Comparison of ENCODE assay signal across 8 cellular contexts in the genomic region with DNA sequence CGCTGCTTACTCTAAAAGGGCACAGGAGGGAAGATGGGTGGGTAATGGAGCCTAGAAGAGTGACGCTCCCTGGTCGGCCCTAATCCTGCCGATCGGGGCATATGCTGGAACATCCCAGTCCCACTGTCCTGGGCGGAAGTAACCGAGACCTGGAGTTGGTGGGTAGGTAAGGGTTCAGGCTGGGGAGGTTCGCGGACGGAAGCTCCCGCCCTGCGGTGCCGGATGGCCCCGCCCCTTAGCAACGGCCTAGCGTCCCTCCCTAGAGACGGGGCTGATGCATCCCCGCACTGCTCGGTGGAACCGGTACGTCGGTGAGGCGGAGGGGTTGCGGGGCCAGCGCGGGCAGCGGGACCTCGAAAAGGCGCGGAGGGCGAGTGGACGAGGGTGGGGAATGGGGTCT. TPM values are rescaled to one million over a fixed set of nuclear protein-coding genes. Genes with fewer than 3 reads are reported as not detected.
DNase-seq lines count a peak whose midpoint lies in the region; ATAC-seq, FAIRE-seq and TF ChIP-seq lines count a peak whose summit lies in the region.

No MANE protein-coding gene starts in this region.

- H3K27ac Mint-ChIP-seq in activated naive CD4-positive, alpha-beta T cell treated with anti-CD3 and anti-CD28 coated beads, Interleukin-2, amount 50 U/mL, for 72 hours, result peak overlapping the region in 1 of 2 donors; percentile 65

- WGBS in right cardiac atrium, result 7% methylated on average over 32 of the region's 32 CpGs
- 10 to 24% (median 17%) methylated on average over 32 of the region's 32 CpGs for WGBS in small intestine, 3 donors

- ATAC-seq in activated naive CD4-positive, alpha-beta T cell treated with anti-CD3 and anti-CD28 coated beads, Interleukin-2, amount 50 U/mL, for 72 hours, result peak; percentile 84 to 97
- ATAC-seq in right cardiac atrium, result peak; percentile 89 to 91
- ATAC-seq in HG03196 (IDR thresholded peaks at IDR 0.05; ENCODE audit: unreplicated experiment), result no peak

- DNase-seq in ELR (ENCODE audit: low read depth) (peak; percentile 51), Peyer's patch (peak; percentile 57 to 82 (median 73)), right cardiac atrium (peak; percentile 72 to 87 (median 85)), small intestine (peak; percentile 66), G401 (ENCODE audit: low spot score) (no peak), urothelium cell line (ENCODE audit: low spot score) (no peak)
- DNase-seq in activated naive CD4-positive, alpha-beta T cell treated with anti-CD3 and anti-CD28 coated beads, Interleukin-2, amount 50 U/mL, for 72 hours (ENCODE audit: low spot score in 2 of 2), result peak; percentile 61 to 68

- H3K4me1 ChIP-seq in Peyer's patch, result peaks cover 0 to 24% (median 11%) of the 10 kb centered on the region in 4 donors
- H3K4me1 ChIP-seq in right cardiac atrium (ENCODE audit: control insufficient read depth, insufficient read depth, low read length), result peaks cover 3% of the 10 kb centered on the region
- H3K4me1 ChIP-seq in small intestine (ENCODE audit: control insufficient read depth in 2 of 2, insufficient read depth in 1 of 2, low read depth in 1 of 2, low read length in 1 of 2), result no peaks in the 10 kb centered on the region

- in situ Hi-C loops in G401 (cut with HindIII; ENCODE audit: low sequenced_read_pairs), result no loop called here

- FAIRE-seq in small intestine (lab: Jason Lieb, UNC) (no peak), urothelium cell line (lab: Jason Lieb, UNC) (no peak)

- no peak for TF ChIP-seq POLR2A in Peyer's patch (IDR thresholded peaks at IDR 0.05)

- no peaks in the 10 kb centered on the region for H3K9me3 Mint-ChIP-seq in activated naive CD4-positive, alpha-beta T cell treated with anti-CD3 and anti-CD28 coated beads, Interleukin-2, amount 50 U/mL, for 72 hours

- H3K27me3 ChIP-seq in Peyer's patch (no peaks in the 10 kb centered on the region), right cardiac atrium (ENCODE audit: control insufficient read depth, insufficient read depth) (no peaks in the 10 kb centered on the region), small intestine (ENCODE audit: control insufficient read depth in 2 of 2, insufficient read depth in 2 of 2, low read length in 2 of 2) (no peaks in the 10 kb centered on the region)

- no peak for TF ChIP-seq CTCF in Peyer's patch (IDR thresholded peaks at IDR 0.05)

- H3K4me3 ChIP-seq in Peyer's patch, result peak overlapping the region; percentile 4 to 45 (median 36)
- peak overlapping the region; percentile 36 for H3K4me3 ChIP-seq in right cardiac atrium (ENCODE audit: low read length)
- H3K4me3 ChIP-seq in small intestine (ENCODE audit: low read depth in 1 of 2, low read length in 2 of 2), result peak overlapping the region in 1 of 2 donors; percentile 27

- peak overlapping the region in 1 of 4 donors; percentile 52 for H3K27ac ChIP-seq in Peyer's patch
- H3K27ac ChIP-seq in right cardiac atrium (ENCODE audit: low read length), result no peak overlapping the region
- H3K27ac ChIP-seq in small intestine (ENCODE audit: low read depth in 1 of 2, low read length in 1 of 2), result no peak overlapping the region

- H3K36me3 ChIP-seq in Peyer's patch (no peaks in the 10 kb centered on the region), small intestine (ENCODE audit: control insufficient read depth in 2 of 2, insufficient read depth in 2 of 2, low read length in 2 of 2) (no peaks in the 10 kb centered on the region)

- no peaks in the 10 kb centered on the region for H3K36me3 Mint-ChIP-seq in activated naive CD4-positive, alpha-beta T cell treated with anti-CD3 and anti-CD28 coated beads, Interleukin-2, amount 50 U/mL, for 72 hours

- intact Hi-C loops in right cardiac atrium (cut with DNase I), result no loop called here

- no peaks in the 10 kb centered on the region for H3K9me3 ChIP-seq in Peyer's patch
- H3K9me3 ChIP-seq in right cardiac atrium (ENCODE audit: control insufficient read depth, low read length), result no peaks in the 10 kb centered on the region
- no peaks in the 10 kb centered on the region for H3K9me3 ChIP-seq in small intestine (ENCODE audit: control insufficient read depth, low read depth)

RNA-seq across cellular contexts. Expression of a gene that starts 1.5 kb away (rescaled TPM):
- 100 to 1,000 TPM in 1 of 4 donors, 10 to 100 TPM in 3; 19.3 to 103 (median 64.2) TPM for total RNA-seq in Peyer's patch
- 10 to 100 TPM; 17.5 to 19.8 TPM for total RNA-seq in activated naive CD4-positive, alpha-beta T cell treated with anti-CD3 and anti-CD28 coated beads, Interleukin-2, amount 50 U/mL, for 72 hours
- 1 to 10 TPM; 3.0 to 4.0 (median 3.7) TPM for total RNA-seq in right cardiac atrium
- 2.6 TPM for polyA plus RNA-seq in right cardiac atrium
- 1 to 10 TPM; 4.3 to 7.8 (median 7.2) TPM for polyA plus RNA-seq in small intestine
- total RNA-seq in G401 (2014; rRNA removed; shearing (Covaris generic)), result 1.2 and 2.5 TPM in 2 replicates

RNA-seq across cellular contexts. Expression of a gene that starts 30.0 kb away (rescaled TPM):
- total RNA-seq in Peyer's patch, result 100 to 1,000 TPM in 3 of 4 donors, 10 to 100 TPM in 1; 89.1 to 274 (median 224) TPM
- 10 to 100 TPM; 20.4 to 24.1 TPM for total RNA-seq in activated naive CD4-positive, alpha-beta T cell treated with anti-CD3 and anti-CD28 coated beads, Interleukin-2, amount 50 U/mL, for 72 hours
- 1 to 10 TPM; 4.2 to 7.5 (median 6.3) TPM for total RNA-seq in right cardiac atrium
- 8.1 TPM for polyA plus RNA-seq in right cardiac atrium
- 100 to 1,000 TPM in 2 of 3 donors, 10 to 100 TPM in 1; 97.5 to 167 (median 159) TPM for polyA plus RNA-seq in small intestine
- total RNA-seq in G401 (2014; rRNA removed; shearing (Covaris generic)), result 14.8 and 24.5 TPM in 2 replicates

RNA-seq across cellular contexts. Expression of a gene that starts 39.2 kb away (rescaled TPM):
- total RNA-seq in Peyer's patch (10 to 100 TPM; 29.7 to 44.0 (median 38.3) TPM), right cardiac atrium (10 to 100 TPM; 61.0 to 65.5 (median 63.2) TPM)
- 100 to 1,000 TPM in 1 of 2 donors, 10 to 100 TPM in 1; 96.6 to 129 TPM for total RNA-seq in activated naive CD4-positive, alpha-beta T cell treated with anti-CD3 and anti-CD28 coated beads, Interleukin-2, amount 50 U/mL, for 72 hours
- polyA plus RNA-seq in right cardiac atrium (36.9 TPM), small intestine (10 to 100 TPM; 25.9 to 43.8 (median 28.4) TPM)
- 89.2 and 115 TPM in 2 replicates for total RNA-seq in G401 (2014; rRNA removed; shearing (Covaris generic))

Comparison
In these comparisons a context has a peak if more than half of its experiments do, and no peak if none do; other contexts are left out.
1. DNase-seq: peak in ELR (single experiment), Peyer's patch (3 of 3), activated naive CD4-positive, alpha-beta T cell treated with anti-CD3 and anti-CD28 coated beads, Interleukin-2, amount 50 U/mL, for 72 hours (2 of 2), right cardiac atrium (3 of 3) and small intestine (single experiment); none in G401 (single experiment) and urothelium cell line (single experiment).